In the genomic region with DNA sequence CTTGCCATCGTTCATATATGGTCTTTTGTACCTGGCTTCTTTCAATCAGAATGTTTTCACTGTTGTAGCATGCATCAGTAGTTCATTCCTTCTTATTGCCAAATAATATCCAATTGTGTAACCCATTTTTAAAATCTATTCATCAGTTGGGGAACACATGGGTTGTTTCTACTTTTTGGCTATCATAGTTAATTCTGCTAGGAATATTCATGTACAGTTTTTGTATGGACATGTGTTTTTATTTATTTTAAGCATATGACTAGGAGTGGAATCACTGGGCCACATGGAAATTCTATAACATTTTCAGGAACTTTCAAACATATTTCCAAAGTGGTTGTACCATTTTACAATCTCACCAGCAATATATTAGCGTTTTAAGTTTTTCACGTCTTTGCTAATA, we compare ENCODE assay signal across 18 cellular contexts.
DNase-seq lines count a peak whose midpoint lies in the region; ATAC-seq and TF ChIP-seq lines count a peak whose summit lies in the region.
"Had no signal": no experiment of that assay in that cellular context is flagged by ENCODE, and none has a peak within 500 bp of the region (broad histone marks: within the 10 kb centered on the region; RNA-seq: fewer than 3 reads in every experiment).

No MANE protein-coding gene starts in this region.

- TF ChIP-seq RAD21 in SK-N-SH (IDR thresholded peaks at IDR 0.05; ENCODE audit: low read length), result no peak

- no peaks in the 10 kb centered on the region for H3K4me1 Mint-ChIP-seq in CD8-positive, alpha-beta T cell (ENCODE audit: low read depth)
- H3K4me1 Mint-ChIP-seq: B cell had no signal

- H3F3A ChIP-seq in SK-N-SH (replicated peaks; ENCODE audit: insufficient read depth), result no peaks in the 10 kb centered on the region

- no peak overlapping the region for H3K4me3 ChIP-seq in SK-N-SH (ENCODE audit: low read depth in 2 of 2, low read length in 1 of 2)
- no peak overlapping the region for H3K4me3 ChIP-seq in CD8-positive, alpha-beta T cell (ENCODE audit: low read depth, low read length)
- H3K4me3 ChIP-seq: BLaER1 treated with 17β-estradiol and CSF1 and Interleukin-3, amounts not matched to agents 10 nM and 100 nM had no signal

- H3K27ac ChIP-seq in SK-N-SH (ENCODE audit: low read depth in 2 of 2, low read length in 1 of 2), result no peak overlapping the region
- no peak overlapping the region for H3K27ac ChIP-seq in CD8-positive, alpha-beta T cell (ENCODE audit: low read depth, low read length)
- H3K27ac ChIP-seq: 22Rv1; BLaER1 treated with 17β-estradiol and CSF1 and Interleukin-3, amounts not matched to agents 10 nM and 100 nM; C4-2B had no signal

- H3K9me3 Mint-ChIP-seq in CD8-positive, alpha-beta T cell, result no peaks in the 10 kb centered on the region

- POLR2A ChIA-PET in SK-N-SH (lab: Yijun Ruan, JAX), result no interaction called here
- POLR2A ChIA-PET in CD8-positive, alpha-beta T cell (lab: Charles Lee), result no interaction called here

- DNase-seq in SK-N-SH (no peak), HCEC 1CT (peak; percentile 53), fibroblast of gingiva (ENCODE audit: low read depth) (peak; percentile 18)
- no peak for DNase-seq in activated CD8-positive, alpha-beta memory T cell treated with anti-CD3 and anti-CD28 coated beads for 24 hours
- no peak for DNase-seq in CD8-positive, alpha-beta T cell
- DNase-seq: ACHN; AML-193; Caco-2; Calu3; CD4-positive, alpha-beta T cell; DMS79 treated with DMSO at 0.1 percent for 48 hours; GF-D8 had no signal

- H3K4me2 ChIP-seq in SK-N-SH, result no peak overlapping the region
- H3K4me2 ChIP-seq: BLaER1 treated with 17β-estradiol and CSF1 and Interleukin-3, amounts not matched to agents 10 nM and 100 nM had no signal

- ATAC-seq in SK-N-SH treated with all-trans-retinoic acid at 6 μM for 48 hours (no peak), GM21381 (IDR thresholded peaks at IDR 0.05; ENCODE audit: unreplicated experiment) (no peak)
- no peak for ATAC-seq in CD8-positive, alpha-beta T cell

- no peak for TF ChIP-seq CTCF in SK-N-SH (IDR thresholded peaks at IDR 0.05)
- TF ChIP-seq CTCF in CD8-positive, alpha-beta T cell (IDR thresholded peaks at IDR 0.05), result no peak

- intact Hi-C loops in CD8-positive, alpha-beta T cell (cut with DNase I, micrococcal nuclease), result no loop called here

- H4K20me1 ChIP-seq in SK-N-SH (ENCODE audit: insufficient read depth), result no peaks in the 10 kb centered on the region
- H4K20me1 ChIP-seq: BLaER1 treated with 17β-estradiol and CSF1 and Interleukin-3, amounts not matched to agents 10 nM and 100 nM had no signal

- WGBS in SK-N-SH (ENCODE audit: low lambda C conversion rate), result 26% methylated on average over 3 of the region's 3 CpGs

- H3K9ac ChIP-seq in SK-N-SH, result no peak overlapping the region
- H3K9ac ChIP-seq: BLaER1 treated with 17β-estradiol and CSF1 and Interleukin-3, amounts not matched to agents 10 nM and 100 nM had no signal

- no peaks in the 10 kb centered on the region for H3K27me3 ChIP-seq in SK-N-SH (ENCODE audit: insufficient read depth)
- peaks cover 3% of the 10 kb centered on the region for H3K27me3 ChIP-seq in CD8-positive, alpha-beta T cell (ENCODE audit: insufficient read depth, low read length)
- H3K27me3 ChIP-seq: BLaER1 treated with 17β-estradiol and CSF1 and Interleukin-3, amounts not matched to agents 10 nM and 100 nM had no signal

- H3K4me1 ChIP-seq in SK-N-SH (ENCODE audit: control insufficient read depth in 1 of 2, insufficient read depth in 2 of 2, low read depth in 1 of 2, low read length in 1 of 2), result no peaks in the 10 kb centered on the region
- no peaks in the 10 kb centered on the region for H3K4me1 ChIP-seq in CD8-positive, alpha-beta T cell (ENCODE audit: insufficient read depth, low read length)
- H3K4me1 ChIP-seq: BLaER1 treated with 17β-estradiol and CSF1 and Interleukin-3, amounts not matched to agents 10 nM and 100 nM; Caco-2 had no signal

- no peaks in the 10 kb centered on the region for H3K36me3 Mint-ChIP-seq in CD8-positive, alpha-beta T cell

- peak overlapping the region; percentile 90; the same call in 1 of the 2 replicates for H2AFZ ChIP-seq in SK-N-SH (ENCODE audit: low read depth)

- H3K27ac Mint-ChIP-seq in CD8-positive, alpha-beta T cell, result no peak overlapping the region
- H3K27ac Mint-ChIP-seq: B cell; CD4-positive, alpha-beta T cell had no signal

- H3K9me2 ChIP-seq in SK-N-SH, result no peaks in the 10 kb centered on the region

- TF ChIP-seq EP300 in SK-N-SH (IDR thresholded peaks at IDR 0.05; ENCODE audit: borderline replicate concordance in 1 of 2, low read depth in 1 of 2, low read length in 1 of 2), result no peak

- H3K4me3 Mint-ChIP-seq in CD8-positive, alpha-beta T cell, result no peak overlapping the region
- H3K4me3 Mint-ChIP-seq: B cell; CD4-positive, alpha-beta T cell had no signal

- peaks cover 19% of the 10 kb centered on the region for H3K27me3 Mint-ChIP-seq in CD8-positive, alpha-beta T cell (ENCODE audit: low read depth)

- no peaks in the 10 kb centered on the region for H3K36me3 ChIP-seq in SK-N-SH (replicated peaks in 1 of 2; ENCODE audit: control insufficient read depth in 1 of 2, insufficient read depth in 2 of 2, low read length in 1 of 2)
- H3K36me3 ChIP-seq in CD8-positive, alpha-beta T cell (ENCODE audit: insufficient read depth, low read length), result no peaks in the 10 kb centered on the region
- H3K36me3 ChIP-seq: BLaER1 treated with 17β-estradiol and CSF1 and Interleukin-3, amounts not matched to agents 10 nM and 100 nM had no signal

- CTCF ChIA-PET in SK-N-SH (lab: Yijun Ruan, JAX), result no interaction called here
- CTCF ChIA-PET in CD8-positive, alpha-beta T cell (lab: Charles Lee), result no interaction called here

- no peaks in the 10 kb centered on the region for H3K79me2 ChIP-seq in SK-N-SH (ENCODE audit: insufficient read depth)

- 0 out of 2 replicates have a peak, but pooled peaks cover 8% of the 10 kb centered on the region for H3K9me3 ChIP-seq in SK-N-SH
- H3K9me3 ChIP-seq in CD8-positive, alpha-beta T cell (ENCODE audit: low read length), result no peaks in the 10 kb centered on the region

TF ChIP-seq in SK-N-SH, 30 proteins besides CTCF, POLR2A, EP300 and RAD21:
- TF ChIP-seq EZH2phosphoT487 (IDR thresholded peaks at IDR 0.05; ENCODE audit: borderline replicate concordance, low read depth), result no peak
- TF ChIP-seq, protein P1, sequence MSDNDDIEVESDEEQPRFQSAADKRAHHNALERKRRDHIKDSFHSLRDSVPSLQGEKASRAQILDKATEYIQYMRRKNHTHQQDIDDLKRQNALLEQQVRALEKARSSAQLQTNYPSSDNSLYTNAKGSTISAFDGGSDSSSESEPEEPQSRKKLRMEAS (IDR thresholded peaks at IDR 0.05; ENCODE audit: low read depth), result 0 out of 2 replicates have a peak, but pooled peaks have one; percentile 2

TF ChIP-seq in SK-N-SH treated with all-trans-retinoic acid at 6 μM for 48 hours, 23 proteins besides CTCF, POLR2A, EP300 and RAD21 (continues in another document):
- TF ChIP-seq ZNF70 (CRISPR knock-in tag; IDR thresholded peaks at IDR 0.05), result no peak
- TF ChIP-seq PPARA (CRISPR knock-in tag; IDR thresholded peaks at IDR 0.05; ENCODE audit: borderline replicate concordance), result no peak
- TF ChIP-seq PATZ1 (CRISPR knock-in tag; IDR thresholded peaks at IDR 0.05; ENCODE audit: borderline replicate concordance), result no peak
- TF ChIP-seq ZNF565 (CRISPR knock-in tag; conservative IDR thresholded peaks at IDR 0.05; ENCODE audit: low read depth), result no peak
- no peak for TF ChIP-seq TOX (CRISPR knock-in tag; IDR thresholded peaks at IDR 0.05; ENCODE audit: borderline replicate concordance)
- TF ChIP-seq TCF4 (CRISPR knock-in tag; IDR thresholded peaks at IDR 0.05; ENCODE audit: borderline replicate concordance), result no peak
- no peak for TF ChIP-seq TSHZ2 (CRISPR knock-in tag; IDR thresholded peaks at IDR 0.05)

Comparison
In these comparisons a context has a peak if more than half of its experiments do, and no peak if none do; other contexts are left out.
1. DNase-seq: peak in HCEC 1CT (single experiment) and fibroblast of gingiva (single experiment); none in SK-N-SH (single experiment), activated CD8-positive, alpha-beta memory T cell treated with anti-CD3 and anti-CD28 coated beads for 24 hours (single experiment) and CD8-positive, alpha-beta T cell (0 of 7).